Comparison of ENCODE assay signal across 8 cellular contexts in the genomic region with DNA sequence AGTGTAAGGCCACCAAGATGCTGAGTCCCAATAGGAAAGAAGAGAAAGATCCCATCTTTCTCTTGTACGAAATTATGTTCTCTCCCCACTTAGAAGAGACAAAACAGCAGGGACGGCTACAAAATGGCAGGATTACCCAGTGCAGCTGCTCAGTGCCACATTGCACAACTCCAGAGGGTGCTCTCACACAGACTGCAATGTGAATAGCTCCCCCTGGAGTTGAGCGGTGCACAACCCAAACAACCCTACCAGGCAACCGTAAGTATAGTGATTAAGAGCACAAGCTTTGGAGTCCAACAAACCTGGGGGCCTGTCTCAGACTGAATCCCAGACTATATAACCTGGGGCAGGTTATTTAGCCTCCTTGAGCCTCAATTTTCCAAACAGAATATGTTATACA.
DNase-seq lines count a peak whose midpoint lies in the region; ATAC-seq and TF ChIP-seq lines count a peak whose summit lies in the region.

No MANE protein-coding gene starts in this region.

- TF ChIP-seq CTCF in GM12873 (IDR thresholded peaks at IDR 0.05; ENCODE audit: insufficient read depth, low read depth, low read length, missing control alignments), result peak; percentile 64

- no peak overlapping the region for H2AFZ ChIP-seq in ACC112 (ENCODE audit: low read length, unreplicated experiment)

- H3K9me3 ChIP-seq in NT2/D1 (ENCODE audit: insufficient read depth, low read length), result no peaks in the 10 kb centered on the region
- H3K9me3 ChIP-seq in adipocyte (ENCODE audit: control insufficient read depth, low read length), result no peaks in the 10 kb centered on the region

- DNase-seq in NT2/D1 (ENCODE audit: low read depth, low spot score) (peak; percentile 74), adipocyte (ENCODE audit: low read depth) (peak; percentile 56), islet precursor cell (peak; percentile 92), GM19240 (ENCODE audit: insufficient read length, low spot score) (no peak)
- DNase-seq in stimulated activated CD8-positive, alpha-beta memory T cell treated with anti-CD3 and anti-CD28 coated beads, Interleukin-4, amount 100 ng/mL, for 24 hours (ENCODE audit: low read depth), result peak; percentile 34

- peak overlapping the region; percentile 99 for H3K27ac ChIP-seq in ACC112 (ENCODE audit: low read depth, low read length)

- no peak overlapping the region for H3K4me3 ChIP-seq in ACC112 (ENCODE audit: low read depth, low read length)
- H3K4me3 ChIP-seq in NT2/D1 (ENCODE audit: insufficient read length, low read depth), result no peak overlapping the region
- H3K4me3 ChIP-seq in adipocyte (ENCODE audit: low read length), result no peak overlapping the region

- H3K36me3 ChIP-seq in ACC112 (ENCODE audit: insufficient read depth, low read length) (peaks cover 4% of the 10 kb centered on the region; the same call in 1 of the 2 replicates), NT2/D1 (ENCODE audit: insufficient read depth, insufficient read length, low read length) (peaks cover 14% of the 10 kb centered on the region), adipocyte (ENCODE audit: control insufficient read depth, insufficient read depth, low read length, severe bottlenecking) (no peaks in the 10 kb centered on the region)

- H3K4me1 ChIP-seq in ACC112 (ENCODE audit: control insufficient read depth, insufficient read depth, low read length, unreplicated experiment), result peaks cover 12% of the 10 kb centered on the region
- H3K4me1 ChIP-seq in NT2/D1 (ENCODE audit: insufficient read depth, insufficient read length), result peaks cover 8% of the 10 kb centered on the region
- H3K4me1 ChIP-seq in adipocyte (ENCODE audit: control insufficient read depth, insufficient read depth, low read length), result peaks cover 20% of the 10 kb centered on the region

- H3K9ac ChIP-seq in NT2/D1 (ENCODE audit: insufficient read length, low read depth), result no peak overlapping the region
- no peak overlapping the region for H3K9ac ChIP-seq in adipocyte (ENCODE audit: low read length)

- H3K27me3 ChIP-seq in ACC112 (ENCODE audit: insufficient read depth, low read length) (no peaks in the 10 kb centered on the region), NT2/D1 (ENCODE audit: insufficient read depth, insufficient read length) (peaks cover 13% of the 10 kb centered on the region), adipocyte (replicated peaks; ENCODE audit: control insufficient read depth, insufficient read depth, low read length) (no peaks in the 10 kb centered on the region)

- ATAC-seq in GM18511 (IDR thresholded peaks at IDR 0.05; ENCODE audit: unreplicated experiment), result no peak

- H3K79me2 ChIP-seq in ACC112 (ENCODE audit: control insufficient read depth, insufficient read depth, low read length, unreplicated experiment), result peaks cover 18% of the 10 kb centered on the region
